1 cellular context compared by ENCODE assay signal in genomic region chr3:10188798-10189556, GRCh38.
TF ChIP-seq lines count a peak whose summit lies in the region.

No MANE protein-coding gene starts in this region.

TF ChIP-seq in endothelial cell of umbilical vein, 7 proteins besides CTCF, POLR2A, EP300 and RAD21:
- TF ChIP-seq MYC (IDR thresholded peaks at IDR 0.05; ENCODE audit: low read depth, low read length) (no peak), FOS (IDR thresholded peaks at IDR 0.05; ENCODE audit: borderline replicate concordance, insufficient read depth, low read length) (no peak), POLR2AphosphoS5 (IDR thresholded peaks at IDR 0.05; ENCODE audit: insufficient read depth, low read depth, low read length) (no peak), JUN (IDR thresholded peaks at IDR 0.05; ENCODE audit: borderline replicate concordance, insufficient read depth, insufficient read length, low read depth) (no peak), EZH2 (IDR thresholded peaks at IDR 0.05; ENCODE audit: borderline replicate concordance, low read depth, low read length, severe bottlenecking) (no peak)
- TF ChIP-seq, protein P1, sequence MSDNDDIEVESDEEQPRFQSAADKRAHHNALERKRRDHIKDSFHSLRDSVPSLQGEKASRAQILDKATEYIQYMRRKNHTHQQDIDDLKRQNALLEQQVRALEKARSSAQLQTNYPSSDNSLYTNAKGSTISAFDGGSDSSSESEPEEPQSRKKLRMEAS (IDR thresholded peaks at IDR 0.05; ENCODE audit: insufficient read depth, insufficient read length) = no peak
